2 cellular contexts compared by ENCODE assay signal in the genomic region with DNA sequence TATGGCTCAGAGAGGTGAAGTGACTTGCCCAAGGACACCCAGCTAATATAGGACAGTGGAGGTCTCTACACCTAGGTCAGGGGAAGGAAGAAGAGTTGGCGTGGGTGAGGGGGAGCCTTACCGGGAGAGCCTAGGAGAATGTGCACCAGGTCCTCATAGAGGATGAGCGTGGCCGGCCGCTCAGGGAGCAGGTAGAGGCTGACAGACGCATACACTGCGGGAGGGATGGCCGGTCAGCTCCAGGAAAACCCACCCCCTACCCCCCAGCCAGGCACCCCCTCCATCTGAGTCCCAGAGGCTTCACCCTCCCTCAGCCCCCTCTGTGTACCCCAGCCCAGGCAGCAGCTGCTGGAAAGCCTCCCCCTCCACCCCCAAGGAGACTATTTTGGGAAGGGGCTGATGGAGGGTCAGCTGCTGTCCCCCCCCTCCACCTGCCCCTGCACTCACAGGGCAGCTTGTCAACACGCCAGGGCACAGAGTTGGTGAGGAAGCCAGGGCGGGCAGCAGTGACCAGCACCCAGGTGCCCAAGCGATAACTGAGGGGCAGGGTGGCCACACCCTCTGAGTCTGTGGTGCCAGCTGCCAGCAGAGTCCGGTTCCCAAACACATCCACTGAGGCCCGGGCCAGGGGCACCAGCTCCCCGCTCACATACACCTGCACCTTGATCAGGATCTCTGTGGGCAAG.
TF ChIP-seq lines count a peak whose summit lies in the region.

No MANE protein-coding gene starts in this region.

TF ChIP-seq in SK-N-SH, 30 proteins besides CTCF, POLR2A, EP300 and RAD21:
- no peak for TF ChIP-seq FOXJ3 (CRISPR knock-in tag; IDR thresholded peaks at IDR 0.05)
- no peak for TF ChIP-seq GATA2 (CRISPR knock-in tag; IDR thresholded peaks at IDR 0.05)
- no peak for TF ChIP-seq MEF2A (IDR thresholded peaks at IDR 0.05; ENCODE audit: borderline replicate concordance, low read depth)
- no peak for TF ChIP-seq TAF1 (IDR thresholded peaks at IDR 0.05; ENCODE audit: borderline replicate concordance, low read depth, low read length)
- TF ChIP-seq, protein P1, sequence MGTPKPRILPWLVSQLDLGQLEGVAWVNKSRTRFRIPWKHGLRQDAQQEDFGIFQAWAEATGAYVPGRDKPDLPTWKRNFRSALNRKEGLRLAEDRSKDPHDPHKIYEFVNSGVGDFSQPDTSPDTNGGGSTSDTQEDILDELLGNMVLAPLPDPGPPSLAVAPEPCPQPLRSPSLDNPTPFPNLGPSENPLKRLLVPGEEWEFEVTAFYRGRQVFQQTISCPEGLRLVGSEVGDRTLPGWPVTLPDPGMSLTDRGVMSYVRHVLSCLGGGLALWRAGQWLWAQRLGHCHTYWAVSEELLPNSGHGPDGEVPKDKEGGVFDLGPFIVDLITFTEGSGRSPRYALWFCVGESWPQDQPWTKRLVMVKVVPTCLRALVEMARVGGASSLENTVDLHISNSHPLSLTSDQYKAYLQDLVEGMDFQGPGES (IDR thresholded peaks at IDR 0.05; ENCODE audit: low read depth, low read length) = no peak
- TF ChIP-seq RFX5 (IDR thresholded peaks at IDR 0.05; ENCODE audit: low read length) = no peak
- no peak for TF ChIP-seq CHD2 (IDR thresholded peaks at IDR 0.05; ENCODE audit: low read length, partially characterized antibody)
- TF ChIP-seq, protein P2, sequence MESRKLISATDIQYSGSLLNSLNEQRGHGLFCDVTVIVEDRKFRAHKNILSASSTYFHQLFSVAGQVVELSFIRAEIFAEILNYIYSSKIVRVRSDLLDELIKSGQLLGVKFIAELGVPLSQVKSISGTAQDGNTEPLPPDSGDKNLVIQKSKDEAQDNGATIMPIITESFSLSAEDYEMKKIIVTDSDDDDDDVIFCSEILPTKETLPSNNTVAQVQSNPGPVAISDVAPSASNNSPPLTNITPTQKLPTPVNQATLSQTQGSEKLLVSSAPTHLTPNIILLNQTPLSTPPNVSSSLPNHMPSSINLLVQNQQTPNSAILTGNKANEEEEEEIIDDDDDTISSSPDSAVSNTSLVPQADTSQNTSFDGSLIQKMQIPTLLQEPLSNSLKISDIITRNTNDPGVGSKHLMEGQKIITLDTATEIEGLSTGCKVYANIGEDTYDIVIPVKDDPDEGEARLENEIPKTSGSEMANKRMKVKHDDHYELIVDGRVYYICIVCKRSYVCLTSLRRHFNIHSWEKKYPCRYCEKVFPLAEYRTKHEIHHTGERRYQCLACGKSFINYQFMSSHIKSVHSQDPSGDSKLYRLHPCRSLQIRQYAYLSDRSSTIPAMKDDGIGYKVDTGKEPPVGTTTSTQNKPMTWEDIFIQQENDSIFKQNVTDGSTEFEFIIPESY (IDR thresholded peaks at IDR 0.05; ENCODE audit: borderline replicate concordance, low read depth) = no peak
- no peak for TF ChIP-seq RCOR1 (IDR thresholded peaks at IDR 0.05; ENCODE audit: low read length)
- TF ChIP-seq FOXM1 (IDR thresholded peaks at IDR 0.05; ENCODE audit: low read depth) = no peak
- TF ChIP-seq USF2 (IDR thresholded peaks at IDR 0.05; ENCODE audit: borderline replicate concordance, low read depth, low read length) = no peak
- no peak for TF ChIP-seq ELF1 (IDR thresholded peaks at IDR 0.05)
- TF ChIP-seq GABPA (IDR thresholded peaks at IDR 0.05; ENCODE audit: low read depth) = no peak

TF ChIP-seq in SK-N-SH treated with all-trans-retinoic acid at 6 μM for 48 hours, 23 proteins besides CTCF, POLR2A, EP300 and RAD21 (continued from another document):
- TF ChIP-seq ZNF565 (CRISPR knock-in tag; conservative IDR thresholded peaks at IDR 0.05; ENCODE audit: low read depth) (no peak), ESRRG (CRISPR knock-in tag; IDR thresholded peaks at IDR 0.05) (no peak), ISL1 (CRISPR knock-in tag; IDR thresholded peaks at IDR 0.05) (no peak), POU6F1 (CRISPR knock-in tag; IDR thresholded peaks at IDR 0.05; ENCODE audit: borderline replicate concordance, low read depth) (no peak), GLIS3 (CRISPR knock-in tag; IDR thresholded peaks at IDR 0.05) (no peak), ZFP3 (CRISPR knock-in tag; IDR thresholded peaks at IDR 0.05) (no peak), PATZ1 (CRISPR knock-in tag; IDR thresholded peaks at IDR 0.05; ENCODE audit: borderline replicate concordance) (no peak), SNAI2 (CRISPR knock-in tag; IDR thresholded peaks at IDR 0.05) (no peak), BACH2 (CRISPR knock-in tag; IDR thresholded peaks at IDR 0.05; ENCODE audit: borderline replicate concordance) (no peak), CREB5 (CRISPR knock-in tag; IDR thresholded peaks at IDR 0.05; ENCODE audit: low read depth) (no peak), PPARA (CRISPR knock-in tag; IDR thresholded peaks at IDR 0.05; ENCODE audit: borderline replicate concordance) (no peak), TCF4 (CRISPR knock-in tag; IDR thresholded peaks at IDR 0.05; ENCODE audit: borderline replicate concordance) (no peak), ZFP30 (CRISPR knock-in tag; IDR thresholded peaks at IDR 0.05) (no peak), ZNF70 (CRISPR knock-in tag; IDR thresholded peaks at IDR 0.05) (no peak), ARNTL (CRISPR knock-in tag; IDR thresholded peaks at IDR 0.05; ENCODE audit: borderline replicate concordance, low read depth) (no peak)
- TF ChIP-seq, protein P3, sequence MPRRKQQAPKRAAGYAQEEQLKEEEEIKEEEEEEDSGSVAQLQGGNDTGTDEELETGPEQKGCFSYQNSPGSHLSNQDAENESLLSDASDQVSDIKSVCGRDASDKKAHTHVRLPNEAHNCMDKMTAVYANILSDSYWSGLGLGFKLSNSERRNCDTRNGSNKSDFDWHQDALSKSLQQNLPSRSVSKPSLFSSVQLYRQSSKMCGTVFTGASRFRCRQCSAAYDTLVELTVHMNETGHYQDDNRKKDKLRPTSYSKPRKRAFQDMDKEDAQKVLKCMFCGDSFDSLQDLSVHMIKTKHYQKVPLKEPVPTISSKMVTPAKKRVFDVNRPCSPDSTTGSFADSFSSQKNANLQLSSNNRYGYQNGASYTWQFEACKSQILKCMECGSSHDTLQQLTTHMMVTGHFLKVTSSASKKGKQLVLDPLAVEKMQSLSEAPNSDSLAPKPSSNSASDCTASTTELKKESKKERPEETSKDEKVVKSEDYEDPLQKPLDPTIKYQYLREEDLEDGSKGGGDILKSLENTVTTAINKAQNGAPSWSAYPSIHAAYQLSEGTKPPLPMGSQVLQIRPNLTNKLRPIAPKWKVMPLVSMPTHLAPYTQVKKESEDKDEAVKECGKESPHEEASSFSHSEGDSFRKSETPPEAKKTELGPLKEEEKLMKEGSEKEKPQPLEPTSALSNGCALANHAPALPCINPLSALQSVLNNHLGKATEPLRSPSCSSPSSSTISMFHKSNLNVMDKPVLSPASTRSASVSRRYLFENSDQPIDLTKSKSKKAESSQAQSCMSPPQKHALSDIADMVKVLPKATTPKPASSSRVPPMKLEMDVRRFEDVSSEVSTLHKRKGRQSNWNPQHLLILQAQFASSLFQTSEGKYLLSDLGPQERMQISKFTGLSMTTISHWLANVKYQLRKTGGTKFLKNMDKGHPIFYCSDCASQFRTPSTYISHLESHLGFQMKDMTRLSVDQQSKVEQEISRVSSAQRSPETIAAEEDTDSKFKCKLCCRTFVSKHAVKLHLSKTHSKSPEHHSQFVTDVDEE (CRISPR knock-in tag; IDR thresholded peaks at IDR 0.05) = no peak
- TF ChIP-seq, protein P4, sequence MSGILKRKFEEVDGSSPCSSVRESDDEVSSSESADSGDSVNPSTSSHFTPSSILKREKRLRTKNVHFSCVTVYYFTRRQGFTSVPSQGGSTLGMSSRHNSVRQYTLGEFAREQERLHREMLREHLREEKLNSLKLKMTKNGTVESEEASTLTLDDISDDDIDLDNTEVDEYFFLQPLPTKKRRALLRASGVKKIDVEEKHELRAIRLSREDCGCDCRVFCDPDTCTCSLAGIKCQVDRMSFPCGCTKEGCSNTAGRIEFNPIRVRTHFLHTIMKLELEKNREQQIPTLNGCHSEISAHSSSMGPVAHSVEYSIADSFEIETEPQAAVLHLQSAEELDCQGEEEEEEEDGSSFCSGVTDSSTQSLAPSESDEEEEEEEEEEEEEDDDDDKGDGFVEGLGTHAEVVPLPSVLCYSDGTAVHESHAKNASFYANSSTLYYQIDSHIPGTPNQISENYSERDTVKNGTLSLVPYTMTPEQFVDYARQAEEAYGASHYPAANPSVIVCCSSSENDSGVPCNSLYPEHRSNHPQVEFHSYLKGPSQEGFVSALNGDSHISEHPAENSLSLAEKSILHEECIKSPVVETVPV (CRISPR knock-in tag; IDR thresholded peaks at IDR 0.05) = no peak
TF ChIP-seq in SK-N-SH treated with all-trans-retinoic acid at 6 μM for 48 hours: peak in this region for 0.
